Comparison of ENCODE assay signal across 13 cellular contexts in genomic region chr17:64097196-64097936, GRCh38. TPM values are rescaled to one million over a fixed set of nuclear protein-coding genes. Genes with fewer than 3 reads are reported as not detected.
DNase-seq lines count a peak whose midpoint lies in the region; ATAC-seq and TF ChIP-seq lines count a peak whose summit lies in the region.
"Had no signal": no experiment of that assay in that cellular context is flagged by ENCODE, and none has a peak within 500 bp of the region (broad histone marks: within the 10 kb centered on the region; RNA-seq: fewer than 3 reads in every experiment).

No MANE protein-coding gene starts in this region.

- H3K4me2 ChIP-seq in MM.1S (ENCODE audit: low read depth, low read length), result peak overlapping the region; percentile 8; the same call in 1 of the 2 replicates
- peak overlapping the region; percentile 48 for H3K4me2 ChIP-seq in mammary epithelial cell (ENCODE audit: insufficient read depth, low read depth, low read length)

- no peaks in the 10 kb centered on the region for H3K9me3 ChIP-seq in CD4-positive, alpha-beta memory T cell (ENCODE audit: control insufficient read depth in 1 of 2, low read length in 2 of 2)
- no peaks in the 10 kb centered on the region for H3K9me3 ChIP-seq in MM.1S (replicated peaks; ENCODE audit: insufficient read depth, low read length)
- no peaks in the 10 kb centered on the region for H3K9me3 ChIP-seq in mammary epithelial cell (replicated peaks; ENCODE audit: insufficient read depth, low read length)

- no peak overlapping the region for H3K9ac ChIP-seq in MM.1S (ENCODE audit: low read length)
- H3K9ac ChIP-seq in mammary epithelial cell (ENCODE audit: insufficient read depth, low read length), result no peak overlapping the region

- H3K79me2 ChIP-seq in MM.1S (ENCODE audit: low read length), result peaks cover 100% of the 10 kb centered on the region
- H3K79me2 ChIP-seq in mammary epithelial cell (ENCODE audit: insufficient read depth, low read length), result peaks cover 18% of the 10 kb centered on the region

- peaks cover 56% of the 10 kb centered on the region for H3K4me1 ChIP-seq in CD4-positive, alpha-beta memory T cell (ENCODE audit: insufficient read depth, low read length)
- H3K4me1 ChIP-seq in MM.1S (ENCODE audit: low read length) (peaks cover 95% of the 10 kb centered on the region), mammary epithelial cell (ENCODE audit: insufficient read depth, low read length) (peaks cover 35% of the 10 kb centered on the region)

- TF ChIP-seq CTCF in MM.1S (IDR thresholded peaks at IDR 0.05; ENCODE audit: low read length) (no peak), mammary epithelial cell (conservative IDR thresholded peaks at IDR 0.05 in 1 of 2, IDR thresholded peaks at IDR 0.05 in 1 of 2; ENCODE audit: extremely low read depth in 1 of 2, insufficient read depth in 1 of 2, low read depth in 1 of 2, low read length in 2 of 2) (no peak), mesothelial cell of epicardium (IDR thresholded peaks at IDR 0.05; ENCODE audit: unreplicated experiment) (no peak)

- dilution Hi-C loops in mammary epithelial cell (cut with HindIII; ENCODE audit: low sequenced_read_pairs), result no loop called here

- WGBS in mammary epithelial cell (ENCODE audit: low coverage, missing lambda C conversion rate), result 14% methylated on average over 8 of the region's 8 CpGs

- peaks cover 35 to 90% (median 68%) of the 10 kb centered on the region in 4 donors for H3K4me1 Mint-ChIP-seq in CD4-positive, alpha-beta memory T cell
- peaks cover 2% of the 10 kb centered on the region for H3K4me1 Mint-ChIP-seq in mesothelial cell of epicardium
- H3K4me1 Mint-ChIP-seq in activated CD8-positive, alpha-beta memory T cell treated with anti-CD3 and anti-CD28 coated beads, Interleukin-2, amount 10 ng/mL, durations not matched to agents 7 days and 5 days, result peaks cover 36% of the 10 kb centered on the region

- POLR2A ChIA-PET in CD4-positive, alpha-beta memory T cell (lab: Charles Lee; ENCODE audit: partially characterized antibody), result interaction anchor here (0.8 to 2.1 kb wide), 4 partner anchors 12 to 48 kb away, joined by 3 to 10 read pairs (median 4); partner anchors contain the start of gene ERN1

- H3K27ac Mint-ChIP-seq in CD4-positive, alpha-beta memory T cell, result peak overlapping the region in 4 of 7 donors; percentile 6 to 71 (median 23)
- peak overlapping the region; percentile 16 for H3K27ac Mint-ChIP-seq in mesothelial cell of epicardium
- no peak overlapping the region for H3K27ac Mint-ChIP-seq in activated CD8-positive, alpha-beta memory T cell treated with anti-CD3 and anti-CD28 coated beads, Interleukin-2, amount 10 ng/mL, durations not matched to agents 7 days and 5 days

- CTCF ChIA-PET in CD4-positive, alpha-beta memory T cell (lab: Charles Lee; ENCODE audit: partially characterized antibody), result interaction anchor here (1.1 kb wide), 1 partner anchor 12 kb away, joined by 3 read pairs; no protein-coding TSS in a partner anchor
- CTCF ChIA-PET in mammary epithelial cell (lab: Charles Lee; ENCODE audit: low non-redundant PET), result interaction anchor here (0.6 kb wide), 1 partner anchor 184 kb away, joined by 3 read pairs; no protein-coding TSS in a partner anchor
- CTCF ChIA-PET in activated CD8-positive, alpha-beta memory T cell treated with anti-CD3 and anti-CD28 coated beads, Interleukin-2, amount 10 ng/mL, durations not matched to agents 7 days and 5 days (lab: Charles Lee), result interaction anchor here (0.9 to 1.0 kb wide), 2 partner anchors 14 to 36 kb away, joined by 3 to 4 read pairs; no protein-coding TSS in a partner anchor

- no peaks in the 10 kb centered on the region for H3K27me3 Mint-ChIP-seq in CD4-positive, alpha-beta memory T cell
- no peaks in the 10 kb centered on the region for H3K27me3 Mint-ChIP-seq in mesothelial cell of epicardium (ENCODE audit: low read depth)
- no peaks in the 10 kb centered on the region for H3K27me3 Mint-ChIP-seq in activated CD8-positive, alpha-beta memory T cell treated with anti-CD3 and anti-CD28 coated beads, Interleukin-2, amount 10 ng/mL, durations not matched to agents 7 days and 5 days

- intact Hi-C loops in CD4-positive, alpha-beta memory T cell (cut with micrococcal nuclease), result no loop called here
- intact Hi-C loops in mammary epithelial cell (cut with micrococcal nuclease), result no loop called here
- intact Hi-C loops in head of caudate nucleus (cut with DNase I), result no loop called here

- in situ Hi-C loops in mammary epithelial cell (cut with MboI; ENCODE audit: low sequenced_read_pairs in 2 of 2), result no loop called here

- peak overlapping the region in 1 of 8 donors; percentile 50 for H3K4me3 Mint-ChIP-seq in CD4-positive, alpha-beta memory T cell
- no peak overlapping the region for H3K4me3 Mint-ChIP-seq in mesothelial cell of epicardium
- no peak overlapping the region for H3K4me3 Mint-ChIP-seq in activated CD8-positive, alpha-beta memory T cell treated with anti-CD3 and anti-CD28 coated beads, Interleukin-2, amount 10 ng/mL, durations not matched to agents 7 days and 5 days
- H3K4me3 Mint-ChIP-seq: CD14-positive monocyte; T-helper 1 cell treated with Interleukin-12 subunit alpha and Interleukin-12 subunit beta and Interleukin-4 antibody, amounts not matched to agents 30 μg/mL and 1 μg/mL, for 36 hours had no signal

- peaks cover 15% of the 10 kb centered on the region for H3K36me3 ChIP-seq in CD4-positive, alpha-beta memory T cell (ENCODE audit: insufficient read depth, low read length)
- peaks cover 15% of the 10 kb centered on the region for H3K36me3 ChIP-seq in MM.1S (replicated peaks; ENCODE audit: insufficient read depth, low read length)
- H3K36me3 ChIP-seq in mammary epithelial cell (ENCODE audit: insufficient read depth, low read length), result peaks cover 5% of the 10 kb centered on the region
- H3K36me3 ChIP-seq: cardiac muscle cell had no signal

- TSS peak; percentile 23 for BruUV-seq in mammary epithelial cell (replicated peaks; lab: Mats Ljungman, UMichigan)

- no peaks in the 10 kb centered on the region for H3K27me3 ChIP-seq in CD4-positive, alpha-beta memory T cell (ENCODE audit: insufficient read depth, low read length)
- no peaks in the 10 kb centered on the region for H3K27me3 ChIP-seq in MM.1S (replicated peaks; ENCODE audit: insufficient read depth, low read length)
- H3K27me3 ChIP-seq in mammary epithelial cell (ENCODE audit: insufficient read depth, low read length), result no peaks in the 10 kb centered on the region
- H3K27me3 ChIP-seq: cardiac muscle cell had no signal

- peaks cover 0 to 1% (median 0%) of the 10 kb centered on the region in 8 donors for H3K9me3 Mint-ChIP-seq in CD4-positive, alpha-beta memory T cell
- no peaks in the 10 kb centered on the region for H3K9me3 Mint-ChIP-seq in mesothelial cell of epicardium
- H3K9me3 Mint-ChIP-seq in activated CD8-positive, alpha-beta memory T cell treated with anti-CD3 and anti-CD28 coated beads, Interleukin-2, amount 10 ng/mL, durations not matched to agents 7 days and 5 days (ENCODE audit: low read depth), result no peaks in the 10 kb centered on the region
- H3K9me3 Mint-ChIP-seq: CD14-positive monocyte; T-helper 1 cell treated with Interleukin-12 subunit alpha and Interleukin-12 subunit beta and Interleukin-4 antibody, amounts not matched to agents 30 μg/mL and 1 μg/mL, for 36 hours had no signal

- no peak overlapping the region for H2AFZ ChIP-seq in MM.1S (ENCODE audit: low read length)
- H2AFZ ChIP-seq in mammary epithelial cell (ENCODE audit: low read depth, low read length), result no peak overlapping the region

- H3K9me2 ChIP-seq in MM.1S (replicated peaks; ENCODE audit: insufficient read depth, low read length), result no peaks in the 10 kb centered on the region

- peaks cover 87% of the 10 kb centered on the region for H3F3A ChIP-seq in MM.1S (ENCODE audit: insufficient read depth, low read length)

- peaks cover 53 to 66% of the 10 kb centered on the region in 2 donors for H3K36me3 Mint-ChIP-seq in CD4-positive, alpha-beta memory T cell
- peaks cover 8% of the 10 kb centered on the region for H3K36me3 Mint-ChIP-seq in mesothelial cell of epicardium
- H3K36me3 Mint-ChIP-seq in activated CD8-positive, alpha-beta memory T cell treated with anti-CD3 and anti-CD28 coated beads, Interleukin-2, amount 10 ng/mL, durations not matched to agents 7 days and 5 days, result peaks cover 29% of the 10 kb centered on the region

- H4K20me1 ChIP-seq in MM.1S (ENCODE audit: insufficient read depth, low read length) (no peaks in the 10 kb centered on the region), mammary epithelial cell (ENCODE audit: insufficient read depth, low read length) (no peaks in the 10 kb centered on the region)

- no peak overlapping the region for H3K27ac ChIP-seq in CD4-positive, alpha-beta memory T cell (ENCODE audit: low read depth, low read length)
- H3K27ac ChIP-seq in MM.1S (ENCODE audit: low read length) (peak overlapping the region; percentile 98; the same call in 1 of the 2 replicates), mammary epithelial cell (ENCODE audit: insufficient read depth, low read depth, low read length) (peak overlapping the region; percentile 14)
- H3K27ac ChIP-seq: cardiac muscle cell had no signal

- no peak for DNase-seq in CD4-positive, alpha-beta memory T cell
- DNase-seq in MM.1S (no peak), mammary epithelial cell (peak; percentile 54), mesothelial cell of epicardium (ENCODE audit: low spot score in 2 of 2, unreplicated experiment in 2 of 2) (no peak), NCI-H2227 (lab: John Stamatoyannopoulos, UW; ENCODE audit: unreplicated experiment) (no peak), head of caudate nucleus (no peak), KG1 (lab: John Stamatoyannopoulos, UW) (no peak)
- no peak for DNase-seq in activated CD8-positive, alpha-beta memory T cell treated with anti-CD3 and anti-CD28 coated beads, Interleukin-2, amount 10 ng/mL, durations not matched to agents 7 days and 5 days
- DNase-seq: NCI-H1092, NCI-H748 treated with DMSO at 0.1 percent for 48 hours had no signal

- ATAC-seq in activated CD8-positive, alpha-beta memory T cell treated with anti-CD3 and anti-CD28 coated beads, Interleukin-2, amount 10 ng/mL, durations not matched to agents 7 days and 5 days, result no peak

- no peak overlapping the region for H3K4me3 ChIP-seq in CD4-positive, alpha-beta memory T cell (ENCODE audit: low read length in 2 of 2)
- H3K4me3 ChIP-seq in MM.1S (ENCODE audit: low read length), result no peak overlapping the region
- H3K4me3 ChIP-seq in mammary epithelial cell (replicated peaks in 1 of 3; ENCODE audit: insufficient read depth in 1 of 3, low read depth in 2 of 3, low read length in 3 of 3), result no peak overlapping the region
- H3K4me3 ChIP-seq: cardiac muscle cell had no signal

RNA-seq across cellular contexts. Expression of gene ERN1, which starts 32.6 kb away (rescaled TPM):
- total RNA-seq in CD4-positive, alpha-beta memory T cell, result 100 to 1,000 TPM; 163 to 172 TPM
- polyA plus RNA-seq in CD4-positive, alpha-beta memory T cell, result 100 to 1,000 TPM in 1 of 2 donors, 10 to 100 TPM in 1; 47.9 to 124 TPM
- total RNA-seq in mammary epithelial cell (10 to 100 TPM; 18.8 to 36.8 TPM), mesothelial cell of epicardium (16.4 to 20.6 TPM (median 17.9 TPM) in 3 replicates)
- 5.3 TPM for polyA plus RNA-seq in mammary epithelial cell
- polyA minus RNA-seq in mammary epithelial cell, result 3.7 TPM
- 10 to 100 TPM; 21.7 to 22.9 TPM for total RNA-seq in activated CD8-positive, alpha-beta memory T cell treated with anti-CD3 and anti-CD28 coated beads, Interleukin-2, amount 10 ng/mL, durations not matched to agents 7 days and 5 days
